Comparison of ENCODE assay signal across 1 cellular context in genomic region chr15:40754883-40755815, GRCh38.
TF ChIP-seq lines count a peak whose summit lies in the region.

Gene RMDN3, minus strand, starts transcription at chr15:40755254. Its CDS starts 471 bp downstream, at chr15:40754783.

TF ChIP-seq in K562, 482 proteins besides CTCF, POLR2A, EP300 and RAD21 (continued from another document and continues in another):
- TF ChIP-seq RERE (CRISPR knock-in tag; IDR thresholded peaks at IDR 0.05; ENCODE audit: borderline replicate concordance) (no peak), PYGO2 (tag; IDR thresholded peaks at IDR 0.05) (no peak), POLR2G (IDR thresholded peaks at IDR 0.05; ENCODE audit: low read depth, low read length) (peak; percentile 95), TBL1XR1 (IDR thresholded peaks at IDR 0.05; ENCODE audit: low read length in 2 of 2) (peak; percentile 29 to 93; a peak in 2 of 4 replicates), RBM34 (IDR thresholded peaks at IDR 0.05; ENCODE audit: borderline replicate concordance, insufficient read depth, low read length) (no peak), ZC3H4 (CRISPR knock-in tag; IDR thresholded peaks at IDR 0.05; ENCODE audit: borderline replicate concordance) (no peak), SMAD1 (IDR thresholded peaks at IDR 0.05; ENCODE audit: low read depth, low read length, partially characterized antibody) (peak; percentile 78), CREB1 (IDR thresholded peaks at IDR 0.05) (peak; percentile 100), CREB1 (CRISPR knock-in tag; IDR thresholded peaks at IDR 0.05) (peak; percentile 99), FOXA3 (CRISPR knock-in tag; conservative IDR thresholded peaks at IDR 0.05 in 1 of 2, IDR thresholded peaks at IDR 0.05 in 1 of 2) (0 out of 4 replicates have a peak, but pooled peaks of 1 of the 2 experiments have one; percentile 37), SNIP1 (IDR thresholded peaks at IDR 0.05; ENCODE audit: low read depth) (no peak), ELF1 (tag; IDR thresholded peaks at IDR 0.05) (peak; percentile 48; the same call in 1 of the 2 replicates), BDP1 (IDR thresholded peaks at IDR 0.05; ENCODE audit: insufficient read depth, insufficient read length) (no peak), MAFG (tag; conservative IDR thresholded peaks at IDR 0.05) (no peak), ZKSCAN1 (IDR thresholded peaks at IDR 0.05; ENCODE audit: low read depth, low read length) (no peak), MXD1 (CRISPR knock-in tag; IDR thresholded peaks at IDR 0.05; ENCODE audit: borderline replicate concordance, poor library complexity, severe bottlenecking) (peak; percentile 68), ZBTB40 (IDR thresholded peaks at IDR 0.05) (0 out of 2 replicates have a peak, but pooled peaks have one; percentile 24), ZBTB40 (CRISPR knock-in tag; IDR thresholded peaks at IDR 0.05) (no peak), ZNF143 (CRISPR knock-in tag; IDR thresholded peaks at IDR 0.05) (no peak; the same call in 1 of the 2 replicates), ZNF124 (CRISPR knock-in tag; IDR thresholded peaks at IDR 0.05) (no peak), HNRNPUL1 (IDR thresholded peaks at IDR 0.05; ENCODE audit: low read length) (no peak), KHSRP (IDR thresholded peaks at IDR 0.05) (peak; percentile 93), ZNF165 (CRISPR knock-in tag; IDR thresholded peaks at IDR 0.05; ENCODE audit: borderline replicate concordance) (no peak), DIDO1 (tag; IDR thresholded peaks at IDR 0.05; ENCODE audit: low read depth) (peak; percentile 71; the same call in 1 of the 2 replicates)
- TF ChIP-seq, protein P1, sequence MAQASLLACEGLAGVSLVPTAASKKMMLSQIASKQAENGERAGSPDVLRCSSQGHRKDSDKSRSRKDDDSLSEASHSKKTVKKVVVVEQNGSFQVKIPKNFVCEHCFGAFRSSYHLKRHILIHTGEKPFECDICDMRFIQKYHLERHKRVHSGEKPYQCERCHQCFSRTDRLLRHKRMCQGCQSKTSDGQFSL (CRISPR knock-in tag; IDR thresholded peaks at IDR 0.05) = peak; percentile 72
- TF ChIP-seq, protein P1 (tag; IDR thresholded peaks at IDR 0.05) = peak in 1 of 2 experiments; percentile 65; a peak in 1 of 4 replicates
- TF ChIP-seq, protein P2, sequence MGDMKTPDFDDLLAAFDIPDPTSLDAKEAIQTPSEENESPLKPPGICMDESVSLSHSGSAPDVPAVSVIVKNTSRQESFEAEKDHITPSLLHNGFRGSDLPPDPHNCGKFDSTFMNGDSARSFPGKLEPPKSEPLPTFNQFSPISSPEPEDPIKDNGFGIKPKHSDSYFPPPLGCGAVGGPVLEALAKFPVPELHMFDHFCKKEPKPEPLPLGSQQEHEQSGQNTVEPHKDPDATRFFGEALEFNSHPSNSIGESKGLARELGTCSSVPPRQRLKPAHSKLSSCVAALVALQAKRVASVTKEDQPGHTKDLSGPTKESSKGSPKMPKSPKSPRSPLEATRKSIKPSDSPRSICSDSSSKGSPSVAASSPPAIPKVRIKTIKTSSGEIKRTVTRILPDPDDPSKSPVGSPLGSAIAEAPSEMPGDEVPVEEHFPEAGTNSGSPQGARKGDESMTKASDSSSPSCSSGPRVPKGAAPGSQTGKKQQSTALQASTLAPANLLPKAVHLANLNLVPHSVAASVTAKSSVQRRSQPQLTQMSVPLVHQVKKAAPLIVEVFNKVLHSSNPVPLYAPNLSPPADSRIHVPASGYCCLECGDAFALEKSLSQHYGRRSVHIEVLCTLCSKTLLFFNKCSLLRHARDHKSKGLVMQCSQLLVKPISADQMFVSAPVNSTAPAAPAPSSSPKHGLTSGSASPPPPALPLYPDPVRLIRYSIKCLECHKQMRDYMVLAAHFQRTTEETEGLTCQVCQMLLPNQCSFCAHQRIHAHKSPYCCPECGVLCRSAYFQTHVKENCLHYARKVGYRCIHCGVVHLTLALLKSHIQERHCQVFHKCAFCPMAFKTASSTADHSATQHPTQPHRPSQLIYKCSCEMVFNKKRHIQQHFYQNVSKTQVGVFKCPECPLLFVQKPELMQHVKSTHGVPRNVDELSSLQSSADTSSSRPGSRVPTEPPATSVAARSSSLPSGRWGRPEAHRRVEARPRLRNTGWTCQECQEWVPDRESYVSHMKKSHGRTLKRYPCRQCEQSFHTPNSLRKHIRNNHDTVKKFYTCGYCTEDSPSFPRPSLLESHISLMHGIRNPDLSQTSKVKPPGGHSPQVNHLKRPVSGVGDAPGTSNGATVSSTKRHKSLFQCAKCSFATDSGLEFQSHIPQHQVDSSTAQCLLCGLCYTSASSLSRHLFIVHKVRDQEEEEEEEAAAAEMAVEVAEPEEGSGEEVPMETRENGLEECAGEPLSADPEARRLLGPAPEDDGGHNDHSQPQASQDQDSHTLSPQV (IDR thresholded peaks at IDR 0.05) = no peak
- TF ChIP-seq, protein P3, sequence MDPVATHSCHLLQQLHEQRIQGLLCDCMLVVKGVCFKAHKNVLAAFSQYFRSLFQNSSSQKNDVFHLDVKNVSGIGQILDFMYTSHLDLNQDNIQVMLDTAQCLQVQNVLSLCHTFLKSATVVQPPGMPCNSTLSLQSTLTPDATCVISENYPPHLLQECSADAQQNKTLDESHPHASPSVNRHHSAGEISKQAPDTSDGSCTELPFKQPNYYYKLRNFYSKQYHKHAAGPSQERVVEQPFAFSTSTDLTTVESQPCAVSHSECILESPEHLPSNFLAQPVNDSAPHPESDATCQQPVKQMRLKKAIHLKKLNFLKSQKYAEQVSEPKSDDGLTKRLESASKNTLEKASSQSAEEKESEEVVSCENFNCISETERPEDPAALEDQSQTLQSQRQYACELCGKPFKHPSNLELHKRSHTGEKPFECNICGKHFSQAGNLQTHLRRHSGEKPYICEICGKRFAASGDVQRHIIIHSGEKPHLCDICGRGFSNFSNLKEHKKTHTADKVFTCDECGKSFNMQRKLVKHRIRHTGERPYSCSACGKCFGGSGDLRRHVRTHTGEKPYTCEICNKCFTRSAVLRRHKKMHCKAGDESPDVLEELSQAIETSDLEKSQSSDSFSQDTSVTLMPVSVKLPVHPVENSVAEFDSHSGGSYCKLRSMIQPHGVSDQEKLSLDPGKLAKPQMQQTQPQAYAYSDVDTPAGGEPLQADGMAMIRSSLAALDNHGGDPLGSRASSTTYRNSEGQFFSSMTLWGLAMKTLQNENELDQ (CRISPR knock-in tag; IDR thresholded peaks at IDR 0.05; ENCODE audit: borderline replicate concordance) = no peak
- TF ChIP-seq, protein P4, sequence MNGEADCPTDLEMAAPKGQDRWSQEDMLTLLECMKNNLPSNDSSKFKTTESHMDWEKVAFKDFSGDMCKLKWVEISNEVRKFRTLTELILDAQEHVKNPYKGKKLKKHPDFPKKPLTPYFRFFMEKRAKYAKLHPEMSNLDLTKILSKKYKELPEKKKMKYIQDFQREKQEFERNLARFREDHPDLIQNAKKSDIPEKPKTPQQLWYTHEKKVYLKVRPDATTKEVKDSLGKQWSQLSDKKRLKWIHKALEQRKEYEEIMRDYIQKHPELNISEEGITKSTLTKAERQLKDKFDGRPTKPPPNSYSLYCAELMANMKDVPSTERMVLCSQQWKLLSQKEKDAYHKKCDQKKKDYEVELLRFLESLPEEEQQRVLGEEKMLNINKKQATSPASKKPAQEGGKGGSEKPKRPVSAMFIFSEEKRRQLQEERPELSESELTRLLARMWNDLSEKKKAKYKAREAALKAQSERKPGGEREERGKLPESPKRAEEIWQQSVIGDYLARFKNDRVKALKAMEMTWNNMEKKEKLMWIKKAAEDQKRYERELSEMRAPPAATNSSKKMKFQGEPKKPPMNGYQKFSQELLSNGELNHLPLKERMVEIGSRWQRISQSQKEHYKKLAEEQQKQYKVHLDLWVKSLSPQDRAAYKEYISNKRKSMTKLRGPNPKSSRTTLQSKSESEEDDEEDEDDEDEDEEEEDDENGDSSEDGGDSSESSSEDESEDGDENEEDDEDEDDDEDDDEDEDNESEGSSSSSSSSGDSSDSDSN (IDR thresholded peaks at IDR 0.05; ENCODE audit: borderline replicate concordance in 1 of 2, low read depth in 2 of 2, low read length in 2 of 2) = no peak
